ENCODE assay signal across 19 cellular contexts in genomic region chr12:27561535-27562350, GRCh38. TPM values are rescaled to one million over a fixed set of nuclear protein-coding genes. Genes with fewer than 3 reads are reported as not detected.
A peak's percentile ranks its signal among the peaks of the same experiment; 100 is the strongest.
DNase-seq lines count a peak whose midpoint lies in the region; ATAC-seq, FAIRE-seq and TF ChIP-seq lines count a peak whose summit lies in the region.
"Had no signal": no experiment of that assay in that cellular context is flagged by ENCODE, and none has a peak within 500 bp of the region (broad histone marks: within the 10 kb centered on the region; RNA-seq: fewer than 3 reads in every experiment).

No MANE protein-coding gene starts in this region.

- peak overlapping the region; percentile 79 for H3K4me2 ChIP-seq in keratinocyte (ENCODE audit: control insufficient read depth, extremely low read depth, insufficient read depth, low read depth, low read length)

- H3K27me3 Mint-ChIP-seq in naive thymus-derived CD4-positive, alpha-beta T cell, result peaks cover 0 to 6% (median 0%) of the 10 kb centered on the region in 5 donors
- H3K27me3 Mint-ChIP-seq: activated CD4-positive, alpha-beta T cell treated with anti-CD3 and anti-CD28 coated beads for 36 hours; naive B cell had no signal

- H3K4me1 ChIP-seq in keratinocyte (ENCODE audit: control insufficient read depth, extremely low read depth, insufficient read depth, low read length), result peaks cover 54% of the 10 kb centered on the region
- peaks cover 16 to 58% of the 10 kb centered on the region in 2 donors for H3K4me1 ChIP-seq in gastrocnemius medialis
- H3K4me1 ChIP-seq in naive thymus-derived CD4-positive, alpha-beta T cell (ENCODE audit: control insufficient read depth in 2 of 2, insufficient read depth in 2 of 2, low read length in 2 of 2), result no peaks in the 10 kb centered on the region

- no peak for TF ChIP-seq POLR2A in gastrocnemius medialis (IDR thresholded peaks at IDR 0.05)

- in situ Hi-C loops in gastrocnemius medialis (cut with MboI; ENCODE audit: low sequenced_read_pairs in 4 of 4), result no loop called here

- H3K79me2 ChIP-seq in keratinocyte (ENCODE audit: control insufficient read depth, insufficient read depth, low read length), result peaks cover 94% of the 10 kb centered on the region

- FAIRE-seq in keratinocyte (lab: Jason Lieb, UNC), result no peak
- FAIRE-seq: urothelium cell line had no signal

- no peaks in the 10 kb centered on the region for H3K9me3 Mint-ChIP-seq in naive thymus-derived CD4-positive, alpha-beta T cell
- H3K9me3 Mint-ChIP-seq: activated naive CD8-positive, alpha-beta T cell treated with anti-CD3 and anti-CD28 coated beads, Interleukin-2, amount 10 ng/mL, durations not matched to agents 7 days and 5 days; naive B cell had no signal

- TF ChIP-seq CTCF in keratinocyte (optimal IDR thresholded peaks at IDR 0.05 in 1 of 3, IDR thresholded peaks at IDR 0.05 in 1 of 3, conservative IDR thresholded peaks at IDR 0.05 in 1 of 3; ENCODE audit: extremely low read depth in 1 of 3, insufficient read depth in 2 of 3, low read length in 3 of 3) (no peak), gastrocnemius medialis (IDR thresholded peaks at IDR 0.05 in 4 of 5, conservative IDR thresholded peaks at IDR 0.05 in 1 of 5) (no peak)

- no peaks in the 10 kb centered on the region for H3K36me3 ChIP-seq in keratinocyte (ENCODE audit: control insufficient read depth in 2 of 2, extremely low read depth in 1 of 2, insufficient read depth in 2 of 2, low read length in 2 of 2)
- H3K36me3 ChIP-seq in gastrocnemius medialis, result no peaks in the 10 kb centered on the region
- H3K36me3 ChIP-seq in naive thymus-derived CD4-positive, alpha-beta T cell (ENCODE audit: control insufficient read depth in 2 of 3, insufficient read depth in 3 of 3, low read length in 3 of 3), result no peaks in the 10 kb centered on the region

- H2AFZ ChIP-seq in keratinocyte (ENCODE audit: control insufficient read depth, low read length), result no peak overlapping the region

- ATAC-seq in GM18511 (IDR thresholded peaks at IDR 0.05; ENCODE audit: unreplicated experiment), result peak; percentile 59
- ATAC-seq in gastrocnemius medialis, result peak; percentile 39 to 51
- ATAC-seq in HG03045 (IDR thresholded peaks at IDR 0.05; ENCODE audit: unreplicated experiment), result no peak
- no peak for ATAC-seq in naive thymus-derived CD4-positive, alpha-beta T cell
- ATAC-seq: activated CD4-positive, alpha-beta T cell treated with anti-CD3 and anti-CD28 coated beads for 36 hours had no signal

- no peaks in the 10 kb centered on the region for H3K9me3 ChIP-seq in keratinocyte (ENCODE audit: control insufficient read depth, low read depth, low read length)
- H3K9me3 ChIP-seq in gastrocnemius medialis, result no peaks in the 10 kb centered on the region
- H3K9me3 ChIP-seq in naive thymus-derived CD4-positive, alpha-beta T cell (ENCODE audit: control insufficient read depth in 2 of 3, low read length in 3 of 3), result no peaks in the 10 kb centered on the region

- intact Hi-C loops in gastrocnemius medialis (cut with DNase I; ENCODE audit: low total_unique reads), result no loop called here
- intact Hi-C loops in naive thymus-derived CD4-positive, alpha-beta T cell (cut with micrococcal nuclease), result no loop called here

- no peaks in the 10 kb centered on the region for H3K27me3 ChIP-seq in keratinocyte (ENCODE audit: control insufficient read depth, extremely low read depth, insufficient read depth, low read length)
- H3K27me3 ChIP-seq in gastrocnemius medialis, result no peaks in the 10 kb centered on the region
- no peaks in the 10 kb centered on the region for H3K27me3 ChIP-seq in naive thymus-derived CD4-positive, alpha-beta T cell (ENCODE audit: control insufficient read depth in 2 of 2, insufficient read depth in 2 of 2, low read length in 2 of 2)

- CTCF ChIA-PET in naive thymus-derived CD4-positive, alpha-beta T cell (lab: Charles Lee), result no interaction called here

- H3K36me3 Mint-ChIP-seq in naive thymus-derived CD4-positive, alpha-beta T cell, result no peaks in the 10 kb centered on the region

- no peak overlapping the region for H3K4me3 Mint-ChIP-seq in naive thymus-derived CD4-positive, alpha-beta T cell
- H3K4me3 Mint-ChIP-seq: activated CD4-positive, alpha-beta T cell treated with anti-CD3 and anti-CD28 coated beads for 36 hours; activated naive CD8-positive, alpha-beta T cell treated with anti-CD3 and anti-CD28 coated beads, Interleukin-2, amount 10 ng/mL, durations not matched to agents 7 days and 5 days; naive B cell had no signal

- H3K27ac Mint-ChIP-seq in naive thymus-derived CD4-positive, alpha-beta T cell, result peak overlapping the region in 1 of 9 donors; percentile 13
- H3K27ac Mint-ChIP-seq: activated CD4-positive, alpha-beta T cell treated with anti-CD3 and anti-CD28 coated beads for 36 hours; activated naive CD8-positive, alpha-beta T cell treated with anti-CD3 and anti-CD28 coated beads, Interleukin-2, amount 10 ng/mL, durations not matched to agents 7 days and 5 days had no signal

- H3K9ac ChIP-seq in keratinocyte (ENCODE audit: control insufficient read depth, extremely low read depth, insufficient read depth, low read length), result peak overlapping the region; percentile 23

- POLR2A ChIA-PET in naive thymus-derived CD4-positive, alpha-beta T cell (lab: Charles Lee), result interaction anchor here (0.6 kb wide), 1 partner anchor 21 kb away, joined by 3 read pairs; no protein-coding TSS in a partner anchor

- DNase-seq in caudate nucleus (lab: John Stamatoyannopoulos, UW) (peak in 7 of 61 donors; percentile 4 to 53 (median 11)), keratinocyte (ENCODE audit: low read depth, low spot score) (no peak), gastrocnemius medialis (no peak), epidermal melanocyte (ENCODE audit: insufficient read length, low spot score) (no peak), A172 (ENCODE audit: low spot score) (no peak)
- no peak for DNase-seq in naive thymus-derived CD4-positive, alpha-beta T cell
- DNase-seq: activated CD4-positive, alpha-beta T cell treated with anti-CD3 and anti-CD28 coated beads for 36 hours; activated naive CD8-positive, alpha-beta T cell treated with anti-CD3 and anti-CD28 coated beads, Interleukin-2, amount 10 ng/mL, durations not matched to agents 7 days and 5 days; DMS79 treated with DMSO at 0.1 percent for 48 hours; kidney glomerular epithelial cell; naive B cell; NCI-H2171; retina; SIG-M5; stimulated activated CD4-positive, alpha-beta T cell treated with anti-CD3 and anti-CD28 coated beads, Interleukin-4, amount 100 ng/mL, for 24 hours had no signal

- H3K27ac ChIP-seq in caudate nucleus (ENCODE audit: low read depth, low read length), result peak overlapping the region; percentile 7
- peak overlapping the region; percentile 61 for H3K27ac ChIP-seq in keratinocyte (ENCODE audit: control insufficient read depth, insufficient read depth, low read length)
- peak overlapping the region in 3 of 4 donors; percentile 19 to 41 (median 22) for H3K27ac ChIP-seq in gastrocnemius medialis
- H3K27ac ChIP-seq in naive thymus-derived CD4-positive, alpha-beta T cell (ENCODE audit: low read depth, low read length), result no peak overlapping the region
- H3K27ac ChIP-seq: epithelial cell of prostate had no signal

- H4K20me1 ChIP-seq in keratinocyte (ENCODE audit: control insufficient read depth, extremely low read depth, insufficient read depth, low read length), result peaks cover 3% of the 10 kb centered on the region

- H3K9me1 ChIP-seq in keratinocyte (ENCODE audit: control insufficient read depth, extremely low read depth, insufficient read depth, low read length), result no peaks in the 10 kb centered on the region

- peaks cover 0 to 6% (median 5%) of the 10 kb centered on the region in 7 donors for H3K4me1 Mint-ChIP-seq in naive thymus-derived CD4-positive, alpha-beta T cell

- dilution Hi-C loops in keratinocyte (cut with MboI; ENCODE audit: extremely low pct_ligation_motif_present, low sequenced_read_pairs), result no loop called here

- H3K4me3 ChIP-seq in keratinocyte (ENCODE audit: control insufficient read depth in 2 of 3, extremely low read depth in 1 of 3, insufficient read depth in 2 of 3, low read depth in 1 of 3, low read length in 3 of 3) (peak overlapping the region in 2 of 3 experiments; percentile 10 to 11), gastrocnemius medialis (peak overlapping the region in 1 of 4 donors; percentile 15)
- H3K4me3 ChIP-seq in naive thymus-derived CD4-positive, alpha-beta T cell (ENCODE audit: low read length), result no peak overlapping the region

RNA-seq across cellular contexts. Expression of gene PPFIBP1, which starts 37.7 kb away (rescaled TPM):
- polyA plus RNA-seq in keratinocyte, result 53.6 to 83.5 TPM (median 62.0 TPM) in 3 replicates
- 74.9 TPM for polyA plus RNA-seq in keratinocyte (2011; ENCODE audit: low read depth)
- polyA plus RNA-seq in keratinocyte (2011; cell fraction: cytosol; rRNA removed), result 32.0 and 75.4 TPM in 2 replicates
- polyA plus RNA-seq in keratinocyte (2011; cell fraction: nucleus; rRNA removed), result 101 and 133 TPM in 2 replicates
- 25.4 and 60.2 TPM in 2 replicates for polyA plus RNA-seq in keratinocyte (2012; ENCODE audit: low replicate concordance)
- polyA minus RNA-seq in keratinocyte, result 48.5 to 186 TPM (median 78.5 TPM) in 3 replicates
- polyA minus RNA-seq in keratinocyte (2011; cell fraction: cytosol; rRNA and poly(A)+ RNA removed), result 37.2 TPM
- 116 and 242 TPM in 2 replicates for polyA minus RNA-seq in keratinocyte (2011; cell fraction: nucleus; rRNA and poly(A)+ RNA removed)
- 10 to 100 TPM; 18.3 to 33.2 (median 27.4) TPM for total RNA-seq in gastrocnemius medialis
- 43.2 and 82.3 TPM in 2 replicates for total RNA-seq in A172 (2014; rRNA removed; shearing (Covaris generic))
- 10 to 100 TPM in 1 of 5 experiments, 1 to 10 TPM in 4; 3.3 to 29.2 (median 7.5) TPM for total RNA-seq in naive thymus-derived CD4-positive, alpha-beta T cell
- 1 to 10 TPM; 2.7 to 3.4 TPM for polyA plus RNA-seq in naive thymus-derived CD4-positive, alpha-beta T cell

Comparison
In these comparisons a context has a peak if more than half of its experiments do, and no peak if none do; other contexts are left out.
1. ATAC-seq: peak in GM18511 (single experiment) and gastrocnemius medialis (2 of 2); none in HG03045 (single experiment) and naive thymus-derived CD4-positive, alpha-beta T cell (single experiment).